In the genomic region with DNA sequence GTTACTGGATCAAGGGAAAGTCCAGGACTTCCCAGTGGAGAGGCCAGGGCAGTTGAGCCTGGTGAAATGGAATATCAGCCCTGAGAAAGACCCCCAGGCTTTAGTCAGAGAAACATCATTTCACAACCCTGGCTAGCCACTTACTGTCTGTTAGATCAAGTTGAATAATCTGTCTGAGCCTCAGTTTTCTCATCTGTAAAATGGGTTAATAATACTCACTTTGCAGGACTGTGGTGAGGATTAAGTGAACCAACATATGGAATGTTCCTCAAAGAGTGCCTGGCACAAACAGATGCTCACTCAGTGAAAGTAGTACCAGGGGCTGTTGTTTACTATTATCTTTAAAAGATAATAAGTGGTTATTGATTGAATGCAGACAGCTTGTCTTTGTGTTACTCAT, we compare ENCODE assay signal across 28 cellular contexts.
"Had no signal": no experiment of that assay in that cellular context is flagged by ENCODE, and none has a peak within 500 bp of the region (broad histone marks: within the 10 kb centered on the region; RNA-seq: fewer than 3 reads in every experiment).

No MANE protein-coding gene starts in this region.

- H3K36me3 ChIP-seq: colonic mucosa, esophagus muscularis mucosa, esophagus squamous epithelium, gastrocnemius medialis, gastroesophageal sphincter, heart left ventricle, heart right ventricle had no signal

- H3K27ac ChIP-seq: colonic mucosa, coronary artery, dorsolateral prefrontal cortex, epithelial cell of prostate, esophagus muscularis mucosa, foreskin keratinocyte, gastrocnemius medialis, gastroesophageal sphincter, heart left ventricle, heart right ventricle had no signal

- H3K9me3 ChIP-seq: colonic mucosa, esophagus muscularis mucosa, esophagus squamous epithelium, gastrocnemius medialis, gastroesophageal sphincter, heart left ventricle, heart right ventricle had no signal

- H3K27me3 ChIP-seq: colonic mucosa, gastrocnemius medialis, gastroesophageal sphincter had no signal

- H3K4me1 ChIP-seq: colonic mucosa, esophagus muscularis mucosa, foreskin keratinocyte, gastrocnemius medialis, gastroesophageal sphincter, heart left ventricle, heart right ventricle had no signal

- H3K4me3 ChIP-seq: colonic mucosa, coronary artery, dorsolateral prefrontal cortex, esophagus muscularis mucosa, esophagus squamous epithelium, gastrocnemius medialis, gastroesophageal sphincter, heart left ventricle, heart right ventricle had no signal

- DNase-seq: colonic mucosa; cortex of kidney; dermis blood vessel endothelial cell; dorsolateral prefrontal cortex; effector CD4-positive, alpha-beta T cell; effector CD8-positive, alpha-beta T cell; effector memory CD4-positive, alpha-beta T cell; effector memory CD8-positive, alpha-beta T cell; endodermal cell; erythroblast; esophagus squamous epithelium; foreskin fibroblast; foreskin keratinocyte; foreskin melanocyte; gastrocnemius medialis; glutamatergic neuron; head of caudate nucleus; heart left ventricle; heart right ventricle had no signal

- ATAC-seq: effector memory CD8-positive, alpha-beta T cell; esophagus mucosa; foreskin keratinocyte; gastrocnemius medialis; gastroesophageal sphincter; heart left ventricle; heart right ventricle had no signal

- FAIRE-seq: colon, endometrium, endothelial cell of umbilical vein, frontal cortex had no signal
